28 cellular contexts compared by ENCODE assay signal in genomic region chr14:52607061-52607460, GRCh38. TPM values are rescaled to one million over a fixed set of nuclear protein-coding genes. Genes with fewer than 3 reads are reported as not detected.
"Had no signal": no experiment of that assay in that cellular context is flagged by ENCODE, and none has a peak within 500 bp of the region (broad histone marks: within the 10 kb centered on the region; RNA-seq: fewer than 3 reads in every experiment).

No MANE protein-coding gene starts in this region.

- H3K27me3 ChIP-seq: ascending aorta, cardiac muscle cell, colonic mucosa had no signal

- DNase-seq: activated CD4-positive, alpha-beta memory T cell treated with anti-CD3 and anti-CD28 coated beads, Interleukin-2, amount 10 ng/mL, durations not matched to agents 7 days and 5 days; activated CD4-positive, alpha-beta T cell treated with anti-CD3 and anti-CD28 coated beads for 1 hour; activated CD4-positive, alpha-beta T cell treated with anti-CD3 and anti-CD28 coated beads for 36 hours; activated CD4-positive, alpha-beta T cell treated with anti-CD3 and anti-CD28 coated beads for 48 hours; activated CD4-positive, alpha-beta T cell treated with anti-CD3 and anti-CD28 coated beads, Interleukin-2, amount 10 ng/mL, durations not matched to agents 7 days and 5 days; activated CD4-positive, alpha-beta T cell treated with anti-CD3 and anti-CD28 coated beads, Interleukin-2, amount 50 U/mL, for 48 hours; activated CD4-positive, CD25-positive, alpha-beta regulatory T cell; activated CD8-positive, alpha-beta memory T cell treated with anti-CD3 and anti-CD28 coated beads for 24 hours; activated CD8-positive, alpha-beta memory T cell treated with anti-CD3 and anti-CD28 coated beads, Interleukin-2, amount 10 ng/mL, durations not matched to agents 7 days and 5 days; activated CD8-positive, alpha-beta memory T cell treated with anti-CD3 and anti-CD28 coated beads, Interleukin-2, amount 50 U/mL, for 48 hours; activated CD8-positive, alpha-beta T cell treated with anti-CD3 and anti-CD28 coated beads, Interleukin-2, amount 10 ng/mL, durations not matched to agents 7 days and 5 days; activated effector memory CD4-positive, alpha-beta T cell treated with Interleukin-2 at 50 U/mL for 16 hours; activated gamma-delta T cell; activated naive CD4-positive, alpha-beta T cell treated with anti-CD3 and anti-CD28 coated beads, Interleukin-2, amount 10 ng/mL, durations not matched to agents 7 days and 5 days; activated naive CD4-positive, alpha-beta T cell treated with Interleukin-2 at 50 U/mL for 16 hours; activated naive CD8-positive, alpha-beta T cell treated with anti-CD3 and anti-CD28 coated beads, Interleukin-2, amount 10 ng/mL, durations not matched to agents 7 days and 5 days; activated naive CD8-positive, alpha-beta T cell treated with anti-CD3 and anti-CD28 coated beads, Interleukin-2, amount 50 U/mL, for 24 hours; activated T-cell treated with anti-CD3 and anti-CD28 coated beads, Interleukin-2, amount 50 U/mL, for 24 hours; activated T-cell treated with anti-CD3 and anti-CD28 coated beads, Interleukin-2, amount 50 U/mL, for 48 hours; amygdala; anterior cingulate cortex; colonic mucosa; T-helper 2 cell; T-helper 9 cell had no signal

- ATAC-seq: activated CD4-positive, alpha-beta T cell treated with anti-CD3 and anti-CD28 coated beads for 36 hours; activated CD4-positive, CD25-positive, alpha-beta regulatory T cell treated with anti-CD3 and anti-CD28 coated beads, Interleukin-2, amount 50 U/mL, for 24 hours; activated CD8-positive, alpha-beta memory T cell treated with anti-CD3 and anti-CD28 coated beads, Interleukin-2, amount 10 ng/mL, durations not matched to agents 7 days and 5 days; activated CD8-positive, alpha-beta T cell treated with anti-CD3 and anti-CD28 coated beads, Interleukin-2, amount 10 ng/mL, durations not matched to agents 7 days and 5 days; activated naive CD8-positive, alpha-beta T cell treated with anti-CD3 and anti-CD28 coated beads, Interleukin-2, amount 50 U/mL, for 24 hours had no signal

- H3K4me1 ChIP-seq: ascending aorta, colonic mucosa had no signal

- H3K4me3 ChIP-seq: ascending aorta, cardiac muscle cell, colonic mucosa had no signal

- H3K36me3 ChIP-seq: ascending aorta, cardiac muscle cell, colonic mucosa had no signal

- H3K9me3 ChIP-seq: colonic mucosa had no signal

- H3K27ac ChIP-seq: ascending aorta, cardiac muscle cell, colonic mucosa, VCaP had no signal

RNA-seq across cellular contexts. Expression of gene GPR137C, which starts 54.4 kb away (rescaled TPM):
- total RNA-seq: ascending aorta had no signal
